In genomic region chr15:68798695-68799094, GRCh38 we compare ENCODE assay signal across 18 cellular contexts. TPM values are rescaled to one million over a fixed set of nuclear protein-coding genes. Genes with fewer than 3 reads are reported as not detected.
DNase-seq lines count a peak whose midpoint lies in the region; ATAC-seq and TF ChIP-seq lines count a peak whose summit lies in the region.
"Had no signal": no experiment of that assay in that cellular context is flagged by ENCODE, and none has a peak within 500 bp of the region (broad histone marks: within the 10 kb centered on the region; RNA-seq: fewer than 3 reads in every experiment).

No MANE protein-coding gene starts in this region.

- no peak for DNase-seq in activated CD4-positive, alpha-beta T cell treated with anti-CD3 and anti-CD28 coated beads for 36 hours
- no peak for DNase-seq in activated CD4-positive, alpha-beta T cell treated with anti-CD3 and anti-CD28 coated beads for 1 hour
- DNase-seq in CD8-positive, alpha-beta memory T cell = no peak
- DNase-seq in natural killer cell = no peak
- DNase-seq in mucosa of gallbladder (ENCODE audit: low spot score) = no peak
- no peak for DNase-seq in DMS153 (lab: John Stamatoyannopoulos, UW)
- DNase-seq: activated CD8-positive, alpha-beta memory T cell treated with anti-CD3 and anti-CD28 coated beads, Interleukin-2, amount 50 U/mL, for 48 hours; lower lobe of right lung; NCI-H2029 treated with DMSO at 0.1 percent for 48 hours; NCI-H510A treated with DMSO at 0.1 percent for 48 hours; retina; SW 1271 had no signal

- H3K36me3 ChIP-seq in CD8-positive, alpha-beta memory T cell (ENCODE audit: insufficient read depth, low read length) = no peaks in the 10 kb centered on the region
- H3K36me3 ChIP-seq: gastroesophageal sphincter had no signal

- no peaks in the 10 kb centered on the region for H3K27me3 ChIP-seq in CD8-positive, alpha-beta memory T cell (ENCODE audit: insufficient read depth, low read length, poor library complexity, severe bottlenecking)
- H3K27me3 ChIP-seq: gastroesophageal sphincter had no signal

- no peaks in the 10 kb centered on the region for H3K9me3 Mint-ChIP-seq in activated CD4-positive, alpha-beta T cell treated with anti-CD3 and anti-CD28 coated beads for 36 hours (ENCODE audit: low read depth)
- H3K9me3 Mint-ChIP-seq in CD8-positive, alpha-beta memory T cell = no peaks in the 10 kb centered on the region
- no peaks in the 10 kb centered on the region for H3K9me3 Mint-ChIP-seq in natural killer cell
- H3K9me3 Mint-ChIP-seq: neural crest cell had no signal

- TF ChIP-seq CTCF in natural killer cell (IDR thresholded peaks at IDR 0.05) = no peak

- peak overlapping the region; percentile 7 for H3K27ac Mint-ChIP-seq in activated CD4-positive, alpha-beta T cell treated with anti-CD3 and anti-CD28 coated beads for 36 hours
- H3K27ac Mint-ChIP-seq in CD8-positive, alpha-beta memory T cell = peak overlapping the region in 7 of 8 donors; percentile 38 to 88 (median 64)
- H3K27ac Mint-ChIP-seq in natural killer cell = peak overlapping the region; percentile 88 to 94

- H3K4me3 ChIP-seq in CD8-positive, alpha-beta memory T cell (ENCODE audit: low read length) = no peak overlapping the region
- H3K4me3 ChIP-seq: gastroesophageal sphincter, lower lobe of right lung had no signal

- peaks cover 25% of the 10 kb centered on the region for H3K36me3 Mint-ChIP-seq in activated CD4-positive, alpha-beta T cell treated with anti-CD3 and anti-CD28 coated beads for 36 hours (ENCODE audit: low read depth)
- peaks cover 0 to 23% (median 2%) of the 10 kb centered on the region in 3 donors for H3K36me3 Mint-ChIP-seq in CD8-positive, alpha-beta memory T cell
- H3K36me3 Mint-ChIP-seq in natural killer cell = no peaks in the 10 kb centered on the region

- H3K27ac ChIP-seq in CD8-positive, alpha-beta memory T cell (ENCODE audit: low read depth, low read length) = no peak overlapping the region
- H3K27ac ChIP-seq in angular gyrus (ENCODE audit: low read depth, low read length) = peak overlapping the region; percentile 85
- H3K27ac ChIP-seq: lower lobe of right lung, VCaP had no signal

- no peaks in the 10 kb centered on the region for H3K27me3 Mint-ChIP-seq in activated CD4-positive, alpha-beta T cell treated with anti-CD3 and anti-CD28 coated beads for 36 hours
- no peaks in the 10 kb centered on the region for H3K27me3 Mint-ChIP-seq in CD8-positive, alpha-beta memory T cell
- H3K27me3 Mint-ChIP-seq in natural killer cell (ENCODE audit: low read depth in 2 of 2) = no peaks in the 10 kb centered on the region

- intact Hi-C loops in activated CD4-positive, alpha-beta T cell treated with anti-CD3 and anti-CD28 coated beads for 36 hours (cut with DNase I, micrococcal nuclease) = no loop called here
- intact Hi-C loops in natural killer cell (cut with micrococcal nuclease) = loop anchor here (5.0 kb wide), 1 partner anchor 654 kb away; the partner anchor contains the start of gene RPLP1

- peaks cover 87% of the 10 kb centered on the region for H3K4me1 Mint-ChIP-seq in activated CD4-positive, alpha-beta T cell treated with anti-CD3 and anti-CD28 coated beads for 36 hours
- H3K4me1 Mint-ChIP-seq in CD8-positive, alpha-beta memory T cell = peaks cover 86 to 97% (median 97%) of the 10 kb centered on the region in 3 donors
- H3K4me1 Mint-ChIP-seq in natural killer cell = peaks cover 91 to 95% of the 10 kb centered on the region in 2 donors

- ATAC-seq in activated CD4-positive, alpha-beta T cell treated with anti-CD3 and anti-CD28 coated beads for 36 hours = no peak
- no peak for ATAC-seq in natural killer cell
- ATAC-seq in GM18520 (IDR thresholded peaks at IDR 0.05; ENCODE audit: unreplicated experiment) = no peak
- ATAC-seq: gastroesophageal sphincter, lower lobe of right lung, Panc1 had no signal

- POLR2A ChIA-PET in activated CD4-positive, alpha-beta T cell treated with anti-CD3 and anti-CD28 coated beads for 36 hours (lab: Charles Lee) = interaction anchor here (0.6 to 0.7 kb wide), 2 partner anchors 15 to 18 kb away, joined by 4 read pairs; no protein-coding TSS in a partner anchor
- POLR2A ChIA-PET in CD8-positive, alpha-beta memory T cell (lab: Charles Lee) = no interaction called here

- CTCF ChIA-PET in activated CD4-positive, alpha-beta T cell treated with anti-CD3 and anti-CD28 coated beads for 36 hours (lab: Charles Lee) = interaction anchor here (1.2 to 1.3 kb wide), 2 partner anchors 21 to 77 kb away, joined by 3 to 4 read pairs; no protein-coding TSS in a partner anchor
- CTCF ChIA-PET in CD8-positive, alpha-beta memory T cell (lab: Charles Lee) = interaction anchor here (1.0 kb wide), 1 partner anchor 15 kb away, joined by 3 read pairs; no protein-coding TSS in a partner anchor

- H3K9me3 ChIP-seq in CD8-positive, alpha-beta memory T cell (ENCODE audit: low read length) = no peaks in the 10 kb centered on the region
- H3K9me3 ChIP-seq: gastroesophageal sphincter, lower lobe of right lung had no signal

- H3K4me1 ChIP-seq in CD8-positive, alpha-beta memory T cell (ENCODE audit: insufficient read depth, low read length) = peaks cover 77% of the 10 kb centered on the region

- no peak overlapping the region for H3K4me3 Mint-ChIP-seq in activated CD4-positive, alpha-beta T cell treated with anti-CD3 and anti-CD28 coated beads for 36 hours
- no peak overlapping the region for H3K4me3 Mint-ChIP-seq in CD8-positive, alpha-beta memory T cell
- H3K4me3 Mint-ChIP-seq in natural killer cell = no peak overlapping the region
- H3K4me3 Mint-ChIP-seq: neural crest cell had no signal

RNA-seq across cellular contexts. Expression of gene ANP32A, which starts 22.0 kb away (rescaled TPM):
- total RNA-seq in activated CD4-positive, alpha-beta T cell treated with anti-CD3 and anti-CD28 coated beads for 36 hours = 100 to 1,000 TPM; 252 to 439 TPM
- 100 to 1,000 TPM; 233 to 237 TPM for total RNA-seq in CD8-positive, alpha-beta memory T cell
- polyA plus RNA-seq in CD8-positive, alpha-beta memory T cell = 94.6 TPM
- total RNA-seq in natural killer cell (100 to 1,000 TPM; 133 to 150 (median 148) TPM), mucosa of gallbladder (101 TPM)

Comparison
In these comparisons a context has a peak if more than half of its experiments do, and no peak if none do; other contexts are left out.
1. H3K27ac Mint-ChIP-seq: peak in every context shown above with its lines; median percentile 91 in natural killer cell; 64 in CD8-positive, alpha-beta memory T cell; 7 in activated CD4-positive, alpha-beta T cell treated with anti-CD3 and anti-CD28 coated beads for 36 hours.